In genomic region chr3:21752749-21753347, GRCh38 we compare ENCODE assay signal across 9 cellular contexts. TPM values are rescaled to one million over a fixed set of nuclear protein-coding genes. Genes with fewer than 3 reads are reported as not detected.
DNase-seq lines count a peak whose midpoint lies in the region; ATAC-seq and TF ChIP-seq lines count a peak whose summit lies in the region.
"Had no signal": no experiment of that assay in that cellular context is flagged by ENCODE, and none has a peak within 500 bp of the region (broad histone marks: within the 10 kb centered on the region; RNA-seq: fewer than 3 reads in every experiment).

No MANE protein-coding gene starts in this region.

- 0 out of 2 replicates have a peak, but pooled peaks cover 10% of the 10 kb centered on the region for H4K20me1 ChIP-seq in PC-3 (ENCODE audit: low read length)

- H3K9me3 ChIP-seq in PC-3 (ENCODE audit: low read length): no peaks in the 10 kb centered on the region

- H3K36me3 Mint-ChIP-seq in activated naive CD4-positive, alpha-beta T cell treated with anti-CD3 and anti-CD28 coated beads, Interleukin-2, amount 10 ng/mL, durations not matched to agents 7 days and 5 days: no peaks in the 10 kb centered on the region
- H3K36me3 Mint-ChIP-seq: activated naive CD8-positive, alpha-beta T cell had no signal

- peak; percentile 67 for DNase-seq in AG20443 (ENCODE audit: low spot score)
- peak; percentile 33 for DNase-seq in HFF-Myc (ENCODE audit: extremely low read depth, low read depth)
- DNase-seq in PC-3: peak; percentile 77
- DNase-seq in fibroblast of pulmonary artery (ENCODE audit: low read depth): peak; percentile 75
- DNase-seq in sciatic nerve (ENCODE audit: low spot score): no peak
- DNase-seq in activated naive CD4-positive, alpha-beta T cell treated with anti-CD3 and anti-CD28 coated beads, Interleukin-2, amount 10 ng/mL, durations not matched to agents 7 days and 5 days: no peak

- no peaks in the 10 kb centered on the region for H3K4me1 Mint-ChIP-seq in activated naive CD4-positive, alpha-beta T cell treated with anti-CD3 and anti-CD28 coated beads, Interleukin-2, amount 10 ng/mL, durations not matched to agents 7 days and 5 days

- H3K27me3 ChIP-seq in PC-3 (ENCODE audit: low read length): no peaks in the 10 kb centered on the region

- no peaks in the 10 kb centered on the region for H3K9me2 ChIP-seq in PC-3 (replicated peaks; ENCODE audit: low read length)

- peaks cover 33% of the 10 kb centered on the region for H3K4me1 ChIP-seq in PC-3 (ENCODE audit: insufficient read depth, low read length)

- H2AFZ ChIP-seq in PC-3 (ENCODE audit: low read length): no peak overlapping the region

- H3K4me3 Mint-ChIP-seq in activated naive CD4-positive, alpha-beta T cell treated with anti-CD3 and anti-CD28 coated beads, Interleukin-2, amount 10 ng/mL, durations not matched to agents 7 days and 5 days: no peak overlapping the region
- H3K4me3 Mint-ChIP-seq: activated naive CD8-positive, alpha-beta T cell had no signal

- H3K27ac Mint-ChIP-seq in activated naive CD4-positive, alpha-beta T cell treated with anti-CD3 and anti-CD28 coated beads, Interleukin-2, amount 10 ng/mL, durations not matched to agents 7 days and 5 days: no peak overlapping the region
- H3K27ac Mint-ChIP-seq: activated naive CD8-positive, alpha-beta T cell had no signal

- no peaks in the 10 kb centered on the region for H3K27me3 Mint-ChIP-seq in activated naive CD4-positive, alpha-beta T cell treated with anti-CD3 and anti-CD28 coated beads, Interleukin-2, amount 10 ng/mL, durations not matched to agents 7 days and 5 days
- H3K27me3 Mint-ChIP-seq: activated naive CD8-positive, alpha-beta T cell had no signal

- peak overlapping the region; percentile 65; the same call in 1 of the 2 replicates for H3K27ac ChIP-seq in PC-3 (ENCODE audit: low read length)

- TF ChIP-seq CTCF in HFF-Myc (IDR thresholded peaks at IDR 0.05; ENCODE audit: low read depth, low read length, missing control alignments): peak; percentile 60
- TF ChIP-seq CTCF in PC-3 (conservative IDR thresholded peaks at IDR 0.05; ENCODE audit: low read depth, low read length): peak; percentile 90
- TF ChIP-seq CTCF in fibroblast of pulmonary artery (IDR thresholded peaks at IDR 0.05; ENCODE audit: low read length, missing control alignments): peak; percentile 72

- peak overlapping the region; percentile 91 for H3K4me2 ChIP-seq in PC-3 (ENCODE audit: low read length)

- H3K9ac ChIP-seq in PC-3 (ENCODE audit: low read length): no peak overlapping the region

- peak; percentile 29 for ATAC-seq in PC-3
- ATAC-seq in sciatic nerve: peak; percentile 79
- ATAC-seq in GM18867 (IDR thresholded peaks at IDR 0.05; ENCODE audit: unreplicated experiment): no peak
- ATAC-seq in HG03354 (IDR thresholded peaks at IDR 0.05; ENCODE audit: poor library complexity, severe bottlenecking, unreplicated experiment): no peak

- no TSS peak for BruUV-seq in PC-3 (replicated peaks; lab: Mats Ljungman, UMichigan)

- H3F3A ChIP-seq in PC-3 (ENCODE audit: low read length, unreplicated experiment): peaks cover 3% of the 10 kb centered on the region

- no peak overlapping the region for H3K4me3 ChIP-seq in HFF-Myc (replicated peaks; ENCODE audit: low read depth, low read length)
- H3K4me3 ChIP-seq in PC-3 (ENCODE audit: low read length): no peak overlapping the region; the same call in 1 of the 2 replicates
- no peak overlapping the region for H3K4me3 ChIP-seq in fibroblast of pulmonary artery (replicated peaks; ENCODE audit: low read depth, low read length)

- peaks cover 24% of the 10 kb centered on the region for H3K79me2 ChIP-seq in PC-3 (ENCODE audit: low read length)

- H3K9me3 Mint-ChIP-seq in activated naive CD4-positive, alpha-beta T cell treated with anti-CD3 and anti-CD28 coated beads, Interleukin-2, amount 10 ng/mL, durations not matched to agents 7 days and 5 days: peaks cover 2% of the 10 kb centered on the region

- intact Hi-C loops in PC-3 (cut with micrococcal nuclease): loop anchor here (1.0 to 10.0 kb wide), 5 partner anchors 141 to 1528 kb away; no protein-coding TSS in a partner anchor
- intact Hi-C loops in sciatic nerve (cut with DNase I): no loop called here

- CTCF ChIA-PET in PC-3 (lab: Charles Lee): interaction anchor here (0.5 to 2.2 kb wide), 7 partner anchors 8 to 351 kb away, joined by 3 to 27 read pairs (median 6); no protein-coding TSS in a partner anchor
- CTCF ChIA-PET in activated naive CD4-positive, alpha-beta T cell treated with anti-CD3 and anti-CD28 coated beads, Interleukin-2, amount 10 ng/mL, durations not matched to agents 7 days and 5 days (lab: Charles Lee): no interaction called here

- POLR2A ChIA-PET in PC-3 (lab: Charles Lee; ENCODE audit: unreplicated experiment): no interaction called here

- H3K36me3 ChIP-seq in PC-3 (ENCODE audit: low read depth, low read length): no peaks in the 10 kb centered on the region

RNA-seq across cellular contexts. Expression of gene ZNF385D, which starts 1.8 kb away (rescaled TPM):
- total RNA-seq in PC-3 (2014; rRNA removed) (2.9 and 5.9 TPM in 2 replicates), sciatic nerve (32.3 TPM)

Comparison
In these comparisons a context has a peak if more than half of its experiments do, and no peak if none do; other contexts are left out.
1. DNase-seq: peak in AG20443 (single experiment), HFF-Myc (single experiment), PC-3 (single experiment) and fibroblast of pulmonary artery (single experiment); none in sciatic nerve (single experiment) and activated naive CD4-positive, alpha-beta T cell treated with anti-CD3 and anti-CD28 coated beads, Interleukin-2, amount 10 ng/mL, durations not matched to agents 7 days and 5 days (single experiment).
2. ATAC-seq: peak in PC-3 (single experiment) and sciatic nerve (single experiment); none in GM18867 (single experiment) and HG03354 (single experiment).
3. Peak in every context shown above with its lines, with median percentiles within 50 percentile points of each other: CTCF ChIP-seq.